ENCODE assay signal across 18 cellular contexts in the genomic region with DNA sequence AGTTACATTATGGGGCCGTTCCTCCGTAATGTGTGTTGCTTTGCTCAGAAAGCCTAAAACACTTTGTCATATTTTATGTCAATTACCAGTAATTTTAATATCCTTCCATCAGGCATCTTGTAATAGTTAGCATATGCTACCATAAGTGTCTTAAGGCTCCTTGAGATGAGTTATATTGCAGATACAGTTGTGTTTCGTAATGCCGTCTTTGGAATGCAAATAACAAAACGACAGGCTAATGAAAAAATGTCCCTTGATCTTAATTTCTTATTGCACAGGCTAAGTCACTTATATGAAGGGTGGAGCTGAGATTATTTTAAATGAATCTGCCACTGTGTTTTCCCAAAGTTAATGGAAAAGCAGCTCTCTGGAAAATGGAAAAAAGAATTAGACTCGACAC.
"Had no signal": no experiment of that assay in that cellular context is flagged by ENCODE, and none has a peak within 500 bp of the region (broad histone marks: within the 10 kb centered on the region; RNA-seq: fewer than 3 reads in every experiment).

No MANE protein-coding gene starts in this region.

- H3K27ac ChIP-seq: left lung, neural progenitor cell, parathyroid adenoma, right lobe of liver, suprapubic skin, transverse colon, upper lobe of right lung, uterus had no signal

- H3K36me3 ChIP-seq: left lung, neural progenitor cell, right lobe of liver, suprapubic skin, transverse colon, upper lobe of right lung, uterus had no signal

- ATAC-seq: effector memory CD8-positive, alpha-beta T cell; left cardiac atrium; left lung; naive thymus-derived CD4-positive, alpha-beta T cell; right lobe of liver; stimulated activated naive B cell treated with anti-CD40 and anti-IgM and Interleukin-4, amounts not matched to agents 10 μg/mL and 1 μg/mL and 100 μg/mL, for 72 hours; upper lobe of right lung had no signal

- H3K4me2 ChIP-seq: neural progenitor cell had no signal

- H2AFZ ChIP-seq: neural progenitor cell, parathyroid adenoma had no signal

- H3K27me3 ChIP-seq: left lung, neural progenitor cell, right lobe of liver, suprapubic skin, transverse colon, upper lobe of right lung, uterus had no signal

- H3K9ac ChIP-seq: neural progenitor cell, parathyroid adenoma had no signal

- H3K4me3 ChIP-seq: left lung, neural progenitor cell, right lobe of liver, suprapubic skin, transverse colon, upper lobe of right lung, uterus had no signal

- H3K4me1 ChIP-seq: neural progenitor cell, parathyroid adenoma, right lobe of liver, suprapubic skin, transverse colon, upper lobe of right lung, uterus had no signal

- DNase-seq: cortex of kidney; effector memory CD8-positive, alpha-beta T cell; left cardiac atrium; left lung; mesendoderm; midbrain; naive thymus-derived CD4-positive, alpha-beta T cell; right lobe of liver; small intestine; stimulated activated CD4-positive, alpha-beta T cell treated with anti-CD3 and anti-CD28 coated beads, Interleukin-15, amount 100 ng/mL, for 24 hours; stimulated activated CD4-positive, alpha-beta T cell treated with anti-CD3 and anti-CD28 coated beads, Interleukin-2, amount 100 ng/mL, for 48 hours; stimulated activated naive B cell treated with anti-CD40 and anti-IgM and Interleukin-4, amounts not matched to agents 10 μg/mL and 1 μg/mL and 100 μg/mL, for 72 hours; transverse colon; upper lobe of right lung; uterus had no signal

- H3K9me3 ChIP-seq: left lung, right lobe of liver, suprapubic skin, transverse colon, upper lobe of right lung, uterus had no signal
